Comparison of ENCODE assay signal across 8 cellular contexts in the genomic region with DNA sequence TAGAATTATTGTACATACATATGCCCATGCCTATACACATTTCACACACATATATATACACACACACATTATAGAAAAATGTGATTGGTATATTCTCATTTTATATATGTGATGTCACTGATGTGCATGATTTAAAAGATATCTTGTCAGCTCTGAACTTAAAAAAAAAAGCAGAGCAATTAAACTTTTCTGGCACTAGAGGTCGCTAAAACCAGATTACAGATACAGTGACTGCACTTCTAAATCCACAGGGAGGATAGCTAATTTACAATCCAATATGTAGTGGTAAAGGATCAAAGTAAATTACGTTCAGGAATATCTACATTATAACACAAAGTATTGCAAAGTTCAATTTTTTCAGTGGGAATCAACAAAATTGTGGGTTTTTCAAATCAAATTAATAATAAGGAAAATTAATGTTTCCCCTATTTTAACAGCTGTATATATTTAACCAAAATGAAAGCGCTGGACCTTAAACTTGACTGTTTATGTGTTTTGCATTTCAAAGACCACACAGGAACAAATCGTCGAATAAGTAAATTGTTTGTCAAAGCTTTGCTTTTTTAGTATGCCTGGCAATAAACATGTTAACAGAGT.
DNase-seq lines count a peak whose midpoint lies in the region; ATAC-seq and TF ChIP-seq lines count a peak whose summit lies in the region.

No MANE protein-coding gene starts in this region.

- no peak overlapping the region for H3K4me3 ChIP-seq in IMR-90 (ENCODE audit: insufficient read depth, low read depth, low read length)
- H3K4me3 ChIP-seq in Panc1 (ENCODE audit: low read depth in 2 of 2, low read length in 2 of 2), result no peak overlapping the region
- no peak overlapping the region for H3K4me3 ChIP-seq in foreskin fibroblast (ENCODE audit: low read depth in 1 of 2, low read length in 2 of 2)
- H3K4me3 ChIP-seq in upper lobe of left lung, result no peak overlapping the region

- WGBS in IMR-90 (ENCODE audit: extremely low coverage in 2 of 2, insufficient read length in 1 of 2), 2 experiments, result no CpG with 5 or more reads among the region's 5 CpGs
- WGBS in upper lobe of left lung, 2 donors, result 18 to 25% methylated on average over 5 of the region's 5 CpGs

- H2BK15ac ChIP-seq in IMR-90 (ENCODE audit: low read depth, low read length), result no peak overlapping the region

- H3K4me1 ChIP-seq in IMR-90 (ENCODE audit: control insufficient read depth, insufficient read depth, low read length) (no peaks in the 10 kb centered on the region), Panc1 (ENCODE audit: control insufficient read depth, insufficient read depth, low read length) (no peaks in the 10 kb centered on the region), upper lobe of left lung (no peaks in the 10 kb centered on the region)

- in situ Hi-C loops in IMR-90 (cut with MboI; ENCODE audit: low sequenced_read_pairs), result no loop called here
- in situ Hi-C loops in Panc1 (cut with HindIII; ENCODE audit: low pct_unique_long_range_greater_than_20kb, low sequenced_read_pairs), result no loop called here

- H3K9me3 ChIP-seq in IMR-90 (ENCODE audit: control insufficient read depth, insufficient read depth, low read length) (0 out of 2 replicates have a peak, but pooled peaks cover 2% of the 10 kb centered on the region), Panc1 (ENCODE audit: control insufficient read depth, insufficient read depth, low read depth, low read length) (no peaks in the 10 kb centered on the region), upper lobe of left lung (no peaks in the 10 kb centered on the region)

- H2BK120ac ChIP-seq in IMR-90 (ENCODE audit: low read depth, low read length), result no peak overlapping the region

- peak; percentile 26; the same call in 1 of the 2 replicates for TF ChIP-seq RAD21 in IMR-90 (IDR thresholded peaks at IDR 0.05; ENCODE audit: low read length)

- no peak overlapping the region for H2AK9ac ChIP-seq in IMR-90 (replicated peaks; ENCODE audit: low read depth, low read length, poor library complexity)

- ATAC-seq in IMR-90 (ENCODE audit: low read depth), result no peak
- ATAC-seq in Panc1, result no peak
- no peak for ATAC-seq in upper lobe of left lung (ENCODE audit: low FRiP score in 2 of 2)

- no peak overlapping the region for H2AFZ ChIP-seq in IMR-90 (replicated peaks; ENCODE audit: low read length, poor library complexity)

- peak; percentile 51 for TF ChIP-seq CTCF in IMR-90 (conservative IDR thresholded peaks at IDR 0.05; ENCODE audit: low read depth, low read length)
- peak; percentile 44; the same call in 1 of the 2 replicates for TF ChIP-seq CTCF in Panc1 (IDR thresholded peaks at IDR 0.05)
- TF ChIP-seq CTCF in foreskin fibroblast (IDR thresholded peaks at IDR 0.05; ENCODE audit: low read depth, low read length), result peak; percentile 44
- TF ChIP-seq CTCF in upper lobe of left lung (IDR thresholded peaks at IDR 0.05), result peak in 4 of 6 experiments; percentile 18 to 35 (median 26)

- H4K20me1 ChIP-seq in IMR-90 (ENCODE audit: insufficient read depth, low read length), result no peaks in the 10 kb centered on the region

- H3K14ac ChIP-seq in IMR-90 (replicated peaks; ENCODE audit: low read depth, low read length), result no peak overlapping the region

- no peak overlapping the region for H2AK5ac ChIP-seq in IMR-90 (ENCODE audit: low read depth, low read length)

- no peak overlapping the region for H3K56ac ChIP-seq in IMR-90 (ENCODE audit: extremely low read depth, insufficient read depth, low read length)

- no peak overlapping the region for H4K5ac ChIP-seq in IMR-90 (ENCODE audit: low read depth, low read length)

- no peak overlapping the region for H3K4ac ChIP-seq in IMR-90 (ENCODE audit: low read depth, low read length)

- TF ChIP-seq POLR2A in IMR-90 (IDR thresholded peaks at IDR 0.05; ENCODE audit: low read depth, low read length), result no peak
- TF ChIP-seq POLR2A in upper lobe of left lung (IDR thresholded peaks at IDR 0.05), result no peak

- no peak for TF ChIP-seq EP300 in upper lobe of left lung (IDR thresholded peaks at IDR 0.05)

- intact Hi-C loops in IMR-90 (cut with micrococcal nuclease) (no loop called here), Panc1 (cut with micrococcal nuclease; ENCODE audit: unreplicated experiment) (loop anchor here (10.0 kb wide), 1 partner anchor 1050 kb away; no protein-coding TSS in a partner anchor)

- H3K27ac ChIP-seq in IMR-90 (ENCODE audit: insufficient read depth, low read length) (no peak overlapping the region), Panc1 (ENCODE audit: low read length) (no peak overlapping the region), upper lobe of left lung (no peak overlapping the region)

- H3K9me1 ChIP-seq in IMR-90 (ENCODE audit: insufficient read depth, low read length), result no peaks in the 10 kb centered on the region

- no peak overlapping the region for H4K91ac ChIP-seq in IMR-90 (ENCODE audit: insufficient read depth, low read depth, low read length)

- H2BK20ac ChIP-seq in IMR-90 (ENCODE audit: low read depth, low read length), result no peak overlapping the region

- CTCF ChIA-PET in IMR-90 (lab: Yijun Ruan, JAX), result interaction anchor here (0.6 to 0.7 kb wide), 3 partner anchors 235 to 1227 kb away, joined by 3 to 9 read pairs (median 4); no protein-coding TSS in a partner anchor
- CTCF ChIA-PET in Panc1 (lab: Charles Lee), result interaction anchor here (0.6 to 1.1 kb wide), 3 partner anchors 9 to 253 kb away, joined by 3 to 5 read pairs (median 3); no protein-coding TSS in a partner anchor

- H3K4me2 ChIP-seq in IMR-90 (ENCODE audit: low read depth, low read length), result no peak overlapping the region

- no peaks in the 10 kb centered on the region for H3K27me3 ChIP-seq in IMR-90 (ENCODE audit: control insufficient read depth, insufficient read depth, low read length)
- no peaks in the 10 kb centered on the region for H3K27me3 ChIP-seq in Panc1 (ENCODE audit: control insufficient read depth, insufficient read depth, low read length)
- no peaks in the 10 kb centered on the region for H3K27me3 ChIP-seq in upper lobe of left lung

- H3K23ac ChIP-seq in IMR-90 (ENCODE audit: low read depth, low read length), result no peak overlapping the region

- H3K18ac ChIP-seq in IMR-90 (ENCODE audit: low read depth, low read length), result no peak overlapping the region

- DNase-seq in GM03348 (ENCODE audit: low spot score) (peak; percentile 14), IMR-90 (peak; percentile 0), Panc1 (ENCODE audit: low read depth, low spot score) (no peak), foreskin fibroblast (peak in 1 of 2 donors; percentile 18), upper lobe of left lung (no peak), OCI-M2 (lab: John Stamatoyannopoulos, UW; ENCODE audit: unreplicated experiment) (no peak), NK-92 (lab: John Stamatoyannopoulos, UW; ENCODE audit: unreplicated experiment) (no peak)
- DNase-seq in activated CD4-positive, CD25-positive, alpha-beta regulatory T cell treated with anti-CD3 and anti-CD28 coated beads, Interleukin-2, amount 50 U/mL, for 72 hours, result no peak

- no TSS peak for BruUV-seq in IMR-90 (replicated peaks; lab: Mats Ljungman, UMichigan)
- BruUV-seq in Panc1 (replicated peaks; lab: Mats Ljungman, UMichigan), result no TSS peak

- H2BK5ac ChIP-seq in IMR-90 (ENCODE audit: low read depth, low read length, poor library complexity, severe bottlenecking), result no peak overlapping the region

- H3K79me1 ChIP-seq in IMR-90 (ENCODE audit: low read depth in 1 of 2, low read length in 2 of 2), result no peaks in the 10 kb centered on the region

- POLR2A ChIA-PET in IMR-90 (lab: Charles Lee; ENCODE audit: unreplicated experiment), result no interaction called here
- POLR2A ChIA-PET in Panc1 (lab: Charles Lee), result no interaction called here

- no peaks in the 10 kb centered on the region for H3K36me3 ChIP-seq in IMR-90 (ENCODE audit: control insufficient read depth, insufficient read depth, low read length)
- no peaks in the 10 kb centered on the region for H3K36me3 ChIP-seq in Panc1 (ENCODE audit: control insufficient read depth, insufficient read depth, low read length)
- no peaks in the 10 kb centered on the region for H3K36me3 ChIP-seq in upper lobe of left lung

- no peak overlapping the region for H3K9ac ChIP-seq in IMR-90 (ENCODE audit: low read depth, low read length)

- H4K8ac ChIP-seq in IMR-90 (ENCODE audit: low read depth in 2 of 2, low read length in 2 of 2), result no peak overlapping the region

- dilution Hi-C loops in IMR-90 (cut with HindIII; ENCODE audit: low sequenced_read_pairs, unreplicated experiment), result no loop called here

TF ChIP-seq in IMR-90, 13 proteins besides CTCF, POLR2A, EP300 and RAD21 (continues in another document):
- TF ChIP-seq CEBPB (IDR thresholded peaks at IDR 0.05; ENCODE audit: low read depth, low read length), result no peak
- TF ChIP-seq, protein P1, sequence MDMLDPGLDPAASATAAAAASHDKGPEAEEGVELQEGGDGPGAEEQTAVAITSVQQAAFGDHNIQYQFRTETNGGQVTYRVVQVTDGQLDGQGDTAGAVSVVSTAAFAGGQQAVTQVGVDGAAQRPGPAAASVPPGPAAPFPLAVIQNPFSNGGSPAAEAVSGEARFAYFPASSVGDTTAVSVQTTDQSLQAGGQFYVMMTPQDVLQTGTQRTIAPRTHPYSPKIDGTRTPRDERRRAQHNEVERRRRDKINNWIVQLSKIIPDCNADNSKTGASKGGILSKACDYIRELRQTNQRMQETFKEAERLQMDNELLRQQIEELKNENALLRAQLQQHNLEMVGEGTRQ (IDR thresholded peaks at IDR 0.05; ENCODE audit: low read depth, low read length), result no peak
- TF ChIP-seq FOS (IDR thresholded peaks at IDR 0.05; ENCODE audit: low read depth, low read length), result no peak
- no peak for TF ChIP-seq MAFK (IDR thresholded peaks at IDR 0.05; ENCODE audit: low read depth, low read length)
- TF ChIP-seq CHD1 (IDR thresholded peaks at IDR 0.05; ENCODE audit: low read depth, low read length), result no peak
- TF ChIP-seq RFX5 (IDR thresholded peaks at IDR 0.05; ENCODE audit: low read depth, low read length), result no peak
- no peak for TF ChIP-seq SMC3 (IDR thresholded peaks at IDR 0.05; ENCODE audit: low read depth, low read length)
- TF ChIP-seq BHLHE40 (IDR thresholded peaks at IDR 0.05; ENCODE audit: low read depth, low read length), result no peak
- TF ChIP-seq, protein P2, sequence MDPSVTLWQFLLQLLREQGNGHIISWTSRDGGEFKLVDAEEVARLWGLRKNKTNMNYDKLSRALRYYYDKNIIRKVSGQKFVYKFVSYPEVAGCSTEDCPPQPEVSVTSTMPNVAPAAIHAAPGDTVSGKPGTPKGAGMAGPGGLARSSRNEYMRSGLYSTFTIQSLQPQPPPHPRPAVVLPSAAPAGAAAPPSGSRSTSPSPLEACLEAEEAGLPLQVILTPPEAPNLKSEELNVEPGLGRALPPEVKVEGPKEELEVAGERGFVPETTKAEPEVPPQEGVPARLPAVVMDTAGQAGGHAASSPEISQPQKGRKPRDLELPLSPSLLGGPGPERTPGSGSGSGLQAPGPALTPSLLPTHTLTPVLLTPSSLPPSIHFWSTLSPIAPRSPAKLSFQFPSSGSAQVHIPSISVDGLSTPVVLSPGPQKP (IDR thresholded peaks at IDR 0.05; ENCODE audit: borderline replicate concordance, low read depth, low read length), result no peak
- no peak for TF ChIP-seq MXI1 (IDR thresholded peaks at IDR 0.05; ENCODE audit: borderline replicate concordance, low read depth, low read length)
- TF ChIP-seq RCOR1 (IDR thresholded peaks at IDR 0.05; ENCODE audit: insufficient replicate concordance, low read length), result no peak
- no peak for TF ChIP-seq NFE2L2 (IDR thresholded peaks at IDR 0.05; ENCODE audit: low read depth, low read length)

Comparison
In these comparisons a context has a peak if more than half of its experiments do, and no peak if none do; other contexts are left out.
1. DNase-seq: peak in GM03348 (single experiment) and IMR-90 (single experiment); none in Panc1 (single experiment), upper lobe of left lung (0 of 2), OCI-M2 (single experiment), activated CD4-positive, CD25-positive, alpha-beta regulatory T cell treated with anti-CD3 and anti-CD28 coated beads, Interleukin-2, amount 50 U/mL, for 72 hours (single experiment) and NK-92 (single experiment).
2. Peak in every context shown above with its lines, with median percentiles within 50 percentile points of each other: CTCF ChIP-seq.